In the genomic region with DNA sequence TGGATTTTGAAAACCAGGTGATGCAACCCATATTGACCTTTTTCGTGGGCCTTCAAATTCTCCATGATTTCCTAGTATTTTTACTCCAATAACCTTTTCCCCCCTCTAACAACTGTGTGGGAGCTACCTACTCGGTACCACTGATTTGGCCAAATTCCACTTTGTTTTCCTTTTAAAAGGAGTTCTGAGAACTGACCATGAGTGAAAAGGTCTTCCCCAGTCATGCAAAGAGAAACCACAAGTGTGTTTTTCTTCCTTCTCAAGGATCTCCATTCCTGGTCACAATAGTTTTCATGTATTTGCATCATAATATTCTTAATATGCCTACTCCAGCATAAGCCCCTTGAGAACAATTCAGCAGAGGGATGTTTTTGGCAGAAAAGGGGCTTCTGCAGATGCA, we compare ENCODE assay signal across 21 cellular contexts.
DNase-seq lines count a peak whose midpoint lies in the region; ATAC-seq, FAIRE-seq and TF ChIP-seq lines count a peak whose summit lies in the region.
"Had no signal": no experiment of that assay in that cellular context is flagged by ENCODE, and none has a peak within 500 bp of the region (broad histone marks: within the 10 kb centered on the region; RNA-seq: fewer than 3 reads in every experiment).

No MANE protein-coding gene starts in this region.

- no peaks in the 10 kb centered on the region for H3K79me2 ChIP-seq in astrocyte (ENCODE audit: insufficient read depth, low read length)

- WGBS in endodermal cell (ENCODE audit: insufficient coverage in 1 of 2, insufficient read length in 1 of 2), 2 experiments, result 94 to 100% methylated on average over 1 to 2 of the region's 2 CpGs

- H3K27me3 Mint-ChIP-seq in astrocyte (ENCODE audit: low read depth, unreplicated experiment), result no peaks in the 10 kb centered on the region
- no peaks in the 10 kb centered on the region for H3K27me3 Mint-ChIP-seq in endodermal cell (ENCODE audit: insufficient read depth)
- H3K27me3 Mint-ChIP-seq in nephron (ENCODE audit: low read depth), result peaks cover 4% of the 10 kb centered on the region

- peaks cover 3% of the 10 kb centered on the region for H3K27me3 ChIP-seq in astrocyte (ENCODE audit: insufficient read depth, low read length)
- no peaks in the 10 kb centered on the region for H3K27me3 ChIP-seq in endodermal cell (ENCODE audit: control insufficient read depth, insufficient read depth, low read length, poor library complexity, severe bottlenecking)
- H3K27me3 ChIP-seq: SJCRH30 had no signal

- FAIRE-seq in astrocyte (lab: Jason Lieb, UNC), result no peak
- FAIRE-seq: RCC 7860 had no signal

- TF ChIP-seq CTCF in astrocyte (IDR thresholded peaks at IDR 0.05; ENCODE audit: insufficient read depth, low read depth, low read length) (no peak), endodermal cell (conservative IDR thresholded peaks at IDR 0.05) (no peak), nephron (IDR thresholded peaks at IDR 0.05; ENCODE audit: unreplicated experiment in 3 of 3) (no peak)

- no peak overlapping the region for H2AFZ ChIP-seq in astrocyte (ENCODE audit: low read depth, low read length)

- H3K9me3 ChIP-seq in astrocyte (ENCODE audit: insufficient read depth, low read depth, low read length) (no peaks in the 10 kb centered on the region), endodermal cell (ENCODE audit: control insufficient read depth, low read length) (no peaks in the 10 kb centered on the region)
- H3K9me3 ChIP-seq: SJCRH30 had no signal

- no peaks in the 10 kb centered on the region for H4K20me1 ChIP-seq in astrocyte (ENCODE audit: insufficient read depth, low read length)

- H3K4me3 ChIP-seq in astrocyte (ENCODE audit: insufficient read depth, low read depth, low read length) (no peak overlapping the region), endodermal cell (ENCODE audit: low read length) (no peak overlapping the region)
- H3K4me3 ChIP-seq: SJCRH30 had no signal

- no peaks in the 10 kb centered on the region for H3K36me3 Mint-ChIP-seq in astrocyte (ENCODE audit: low read depth, unreplicated experiment)
- peaks cover 9% of the 10 kb centered on the region for H3K36me3 Mint-ChIP-seq in endodermal cell (ENCODE audit: low read depth)
- peaks cover 3% of the 10 kb centered on the region for H3K36me3 Mint-ChIP-seq in nephron (ENCODE audit: low read depth)
- H3K36me3 Mint-ChIP-seq: CD8-positive, alpha-beta T cell; IgD-negative memory B cell had no signal

- H3K4me2 ChIP-seq in astrocyte (ENCODE audit: low read length), result no peak overlapping the region

- no peak overlapping the region for H3K4me3 Mint-ChIP-seq in astrocyte (ENCODE audit: unreplicated experiment)
- no peak overlapping the region for H3K4me3 Mint-ChIP-seq in endodermal cell
- no peak overlapping the region for H3K4me3 Mint-ChIP-seq in nephron
- H3K4me3 Mint-ChIP-seq: CD8-positive, alpha-beta T cell; IgD-negative memory B cell had no signal

- H3K36me3 ChIP-seq in astrocyte (ENCODE audit: insufficient read depth, low read length), result no peaks in the 10 kb centered on the region
- peaks cover 3% of the 10 kb centered on the region for H3K36me3 ChIP-seq in endodermal cell (ENCODE audit: control insufficient read depth, insufficient read depth, low read length)

- H3K4me1 ChIP-seq in astrocyte (ENCODE audit: insufficient read depth, low read length) (no peaks in the 10 kb centered on the region), endodermal cell (ENCODE audit: control insufficient read depth, insufficient read depth, low read length) (no peaks in the 10 kb centered on the region)

- no peak overlapping the region for H3K27ac ChIP-seq in astrocyte (ENCODE audit: low read depth, low read length)
- H3K27ac ChIP-seq in endodermal cell (ENCODE audit: low read depth, low read length), result no peak overlapping the region
- H3K27ac ChIP-seq: SJCRH30 had no signal

- DNase-seq in DMS79 treated with DMSO at 0.1 percent for 48 hours (lab: John Stamatoyannopoulos, UW), result peak; percentile 79
- peak; percentile 11 for DNase-seq in astrocyte (ENCODE audit: low read depth)
- DNase-seq in endodermal cell, result no peak
- no peak for DNase-seq in AML-193 (lab: John Stamatoyannopoulos, UW)
- no peak for DNase-seq in OCI-M2 (lab: John Stamatoyannopoulos, UW; ENCODE audit: unreplicated experiment)
- DNase-seq in HCEC 1CT, result no peak
- DNase-seq: 8988T; C1 segment of cervical spinal cord; Calu3; CD8-positive, alpha-beta T cell; DMS153; GDM1; NCI-H1105; NCI-H2029 treated with DMSO at 0.1 percent for 48 hours; NCI-H345; NCI-H774; SJCRH30 had no signal

- H3K4me1 Mint-ChIP-seq in astrocyte (ENCODE audit: low read depth, unreplicated experiment) (peaks cover 5% of the 10 kb centered on the region), endodermal cell (peaks cover 19% of the 10 kb centered on the region), nephron (peaks cover 49% of the 10 kb centered on the region)
- H3K4me1 Mint-ChIP-seq: IgD-negative memory B cell had no signal

- H3K9me3 Mint-ChIP-seq in astrocyte (ENCODE audit: unreplicated experiment) (no peaks in the 10 kb centered on the region), endodermal cell (no peaks in the 10 kb centered on the region), nephron (no peaks in the 10 kb centered on the region)
- H3K9me3 Mint-ChIP-seq: CD8-positive, alpha-beta T cell had no signal

- no peak for ATAC-seq in HG03469 (IDR thresholded peaks at IDR 0.05; ENCODE audit: unreplicated experiment)
- ATAC-seq: CD8-positive, alpha-beta T cell had no signal

- H3K9ac ChIP-seq in astrocyte (ENCODE audit: low read length), result no peak overlapping the region
- H3K9ac ChIP-seq in endodermal cell (ENCODE audit: extremely low read depth, low read length, poor library complexity, severe bottlenecking), result no peak overlapping the region

- H3K27ac Mint-ChIP-seq in astrocyte (ENCODE audit: unreplicated experiment) (no peak overlapping the region), endodermal cell (peak overlapping the region; percentile 10), nephron (peak overlapping the region; percentile 42 to 72 (median 70))
- H3K27ac Mint-ChIP-seq: CD8-positive, alpha-beta T cell; IgD-negative memory B cell had no signal

Comparison
In these comparisons a context has a peak if more than half of its experiments do, and no peak if none do; other contexts are left out.
1. DNase-seq: peak in DMS79 treated with DMSO at 0.1 percent for 48 hours (single experiment) and astrocyte (single experiment); none in endodermal cell (single experiment), AML-193 (0 of 2), OCI-M2 (single experiment) and HCEC 1CT (single experiment).